In the genomic region with DNA sequence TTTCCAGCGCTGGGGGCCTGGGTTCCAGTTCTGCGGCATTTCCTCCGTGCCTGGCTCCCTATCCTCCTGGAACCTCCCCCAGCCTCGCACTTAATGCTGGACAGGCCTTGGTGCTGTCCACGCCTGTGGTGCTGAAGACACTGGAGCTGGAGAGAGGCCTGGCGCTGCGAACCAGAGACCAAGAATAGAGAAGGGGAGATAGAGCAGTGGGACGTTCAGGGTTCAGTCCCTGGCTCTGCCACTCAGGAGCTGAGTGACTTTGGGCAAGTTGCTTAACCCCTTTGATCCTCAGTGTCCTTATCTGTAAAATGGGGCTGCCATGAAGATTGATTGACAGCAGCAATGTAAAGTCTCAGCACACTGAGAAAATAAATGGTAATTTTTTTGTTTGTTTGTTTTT, we compare ENCODE assay signal across 10 cellular contexts. TPM values are rescaled to one million over a fixed set of nuclear protein-coding genes. Genes with fewer than 3 reads are reported as not detected.
DNase-seq lines count a peak whose midpoint lies in the region; ATAC-seq and TF ChIP-seq lines count a peak whose summit lies in the region.
"Had no signal": no experiment of that assay in that cellular context is flagged by ENCODE, and none has a peak within 500 bp of the region (broad histone marks: within the 10 kb centered on the region; RNA-seq: fewer than 3 reads in every experiment).

No MANE protein-coding gene starts in this region.

- no peaks in the 10 kb centered on the region for H3K9me2 ChIP-seq in GM23338 (ENCODE audit: insufficient read depth)

- H3K27ac Mint-ChIP-seq in GM23338 = no peak overlapping the region
- no peak overlapping the region for H3K27ac Mint-ChIP-seq in nephron progenitor cell
- H3K27ac Mint-ChIP-seq: brain had no signal

- H3K4me1 ChIP-seq in GM23338 (ENCODE audit: insufficient read depth) = no peaks in the 10 kb centered on the region

- peaks cover 34% of the 10 kb centered on the region for H4K20me1 ChIP-seq in GM23338 (replicated peaks; ENCODE audit: insufficient read depth)

- no peaks in the 10 kb centered on the region for H3K9me3 Mint-ChIP-seq in GM23338
- H3K9me3 Mint-ChIP-seq in nephron progenitor cell = no peaks in the 10 kb centered on the region

- ATAC-seq in GM23338 (peak; percentile 85), GM18870 (IDR thresholded peaks at IDR 0.05; ENCODE audit: unreplicated experiment) (no peak), GM19324 (IDR thresholded peaks at IDR 0.05; ENCODE audit: low FRiP score, unreplicated experiment) (no peak)

- peaks cover 3% of the 10 kb centered on the region; the same call in 1 of the 2 replicates for H3K36me3 ChIP-seq in GM23338 (ENCODE audit: insufficient read depth)

- H3K27me3 Mint-ChIP-seq in GM23338 (ENCODE audit: insufficient read depth, low read depth, poor library complexity) (peaks cover 6% of the 10 kb centered on the region), nephron progenitor cell (ENCODE audit: low read depth, poor library complexity) (no peaks in the 10 kb centered on the region)
- H3K27me3 Mint-ChIP-seq: brain had no signal

- H3K27ac ChIP-seq in GM23338 (ENCODE audit: low read depth) = no peak overlapping the region

- DNase-seq in GM23338 (ENCODE audit: low spot score) (peak; percentile 76), MV-4-11 (lab: John Stamatoyannopoulos, UW) (peak; percentile 6), dermis microvascular lymphatic vessel endothelial cell (ENCODE audit: low read depth in 2 of 2) (peak; percentile 9 to 48), nephron progenitor cell (peak; percentile 78), HCEC 1CT (no peak)
- DNase-seq: activated CD4-positive, CD25-positive, alpha-beta regulatory T cell; NCI-H774 had no signal

- no peaks in the 10 kb centered on the region for H3K27me3 ChIP-seq in GM23338 (ENCODE audit: insufficient read depth)

- H3K4me3 Mint-ChIP-seq in GM23338 (no peak overlapping the region), nephron progenitor cell (no peak overlapping the region)
- H3K4me3 Mint-ChIP-seq: brain had no signal

- no peak overlapping the region for H2AFZ ChIP-seq in GM23338

- TF ChIP-seq CTCF in GM23338 (conservative IDR thresholded peaks at IDR 0.05; ENCODE audit: low read depth in 2 of 2) (no peak), nephron progenitor cell (IDR thresholded peaks at IDR 0.05) (no peak)

- peaks cover 4% of the 10 kb centered on the region for H3K4me1 Mint-ChIP-seq in GM23338
- H3K4me1 Mint-ChIP-seq in nephron progenitor cell = no peaks in the 10 kb centered on the region

- H3K4me3 ChIP-seq in GM23338 = no peak overlapping the region

- no peak overlapping the region for H3K4me2 ChIP-seq in GM23338

- peaks cover 71% of the 10 kb centered on the region for H3K79me2 ChIP-seq in GM23338 (replicated peaks; ENCODE audit: insufficient read depth)

- H3F3A ChIP-seq in GM23338 (replicated peaks; ENCODE audit: low read depth) = no peaks in the 10 kb centered on the region

- H3K36me3 Mint-ChIP-seq in GM23338 (ENCODE audit: low read depth) = peaks cover 58% of the 10 kb centered on the region
- H3K36me3 Mint-ChIP-seq in nephron progenitor cell (ENCODE audit: low read depth) = peaks cover 55% of the 10 kb centered on the region

TF ChIP-seq in GM23338, 12 proteins besides CTCF, POLR2A, EP300 and RAD21:
- TF ChIP-seq CREB1 (CRISPR knock-in tag; IDR thresholded peaks at IDR 0.05; ENCODE audit: low read depth) = no peak
- TF ChIP-seq, protein P1, sequence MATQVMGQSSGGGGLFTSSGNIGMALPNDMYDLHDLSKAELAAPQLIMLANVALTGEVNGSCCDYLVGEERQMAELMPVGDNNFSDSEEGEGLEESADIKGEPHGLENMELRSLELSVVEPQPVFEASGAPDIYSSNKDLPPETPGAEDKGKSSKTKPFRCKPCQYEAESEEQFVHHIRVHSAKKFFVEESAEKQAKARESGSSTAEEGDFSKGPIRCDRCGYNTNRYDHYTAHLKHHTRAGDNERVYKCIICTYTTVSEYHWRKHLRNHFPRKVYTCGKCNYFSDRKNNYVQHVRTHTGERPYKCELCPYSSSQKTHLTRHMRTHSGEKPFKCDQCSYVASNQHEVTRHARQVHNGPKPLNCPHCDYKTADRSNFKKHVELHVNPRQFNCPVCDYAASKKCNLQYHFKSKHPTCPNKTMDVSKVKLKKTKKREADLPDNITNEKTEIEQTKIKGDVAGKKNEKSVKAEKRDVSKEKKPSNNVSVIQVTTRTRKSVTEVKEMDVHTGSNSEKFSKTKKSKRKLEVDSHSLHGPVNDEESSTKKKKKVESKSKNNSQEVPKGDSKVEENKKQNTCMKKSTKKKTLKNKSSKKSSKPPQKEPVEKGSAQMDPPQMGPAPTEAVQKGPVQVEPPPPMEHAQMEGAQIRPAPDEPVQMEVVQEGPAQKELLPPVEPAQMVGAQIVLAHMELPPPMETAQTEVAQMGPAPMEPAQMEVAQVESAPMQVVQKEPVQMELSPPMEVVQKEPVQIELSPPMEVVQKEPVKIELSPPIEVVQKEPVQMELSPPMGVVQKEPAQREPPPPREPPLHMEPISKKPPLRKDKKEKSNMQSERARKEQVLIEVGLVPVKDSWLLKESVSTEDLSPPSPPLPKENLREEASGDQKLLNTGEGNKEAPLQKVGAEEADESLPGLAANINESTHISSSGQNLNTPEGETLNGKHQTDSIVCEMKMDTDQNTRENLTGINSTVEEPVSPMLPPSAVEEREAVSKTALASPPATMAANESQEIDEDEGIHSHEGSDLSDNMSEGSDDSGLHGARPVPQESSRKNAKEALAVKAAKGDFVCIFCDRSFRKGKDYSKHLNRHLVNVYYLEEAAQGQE (IDR thresholded peaks at IDR 0.05; ENCODE audit: unreplicated experiment) = peak; percentile 95

RNA-seq across cellular contexts. Expression of a gene that starts 11.9 kb away (rescaled TPM):
- 59.8 and 68.1 TPM in 2 replicates for total RNA-seq in GM23338 (2014; rRNA removed; shearing (Covaris generic))
- 23.9 and 25.5 TPM in 2 replicates for polyA plus RNA-seq in GM23338 (2016; fragmentation: Nextera tagmentation; extraction: Ambion mirVana)
- under 0.01 and 0.13 TPM in 2 replicates for total RNA-seq in dermis microvascular lymphatic vessel endothelial cell

RNA-seq across cellular contexts. Expression of a gene that starts 59.1 kb away (rescaled TPM):
- 1.5 TPM in 1 of 2 replicates, not detected in the other for total RNA-seq in GM23338 (2014; rRNA removed; shearing (Covaris generic))
- polyA plus RNA-seq in GM23338 (2016; fragmentation: Nextera tagmentation; extraction: Ambion mirVana) = 1.8 and 3.0 TPM in 2 replicates
- not detected in 2 replicates for total RNA-seq in dermis microvascular lymphatic vessel endothelial cell

Comparison
In these comparisons a context has a peak if more than half of its experiments do, and no peak if none do; other contexts are left out.
1. RNA of a gene that starts 11.9 kb away (total RNA-seq): 59.8 to 68.1 TPM in GM23338; under 0.01 to 0.13 TPM in dermis microvascular lymphatic vessel endothelial cell; every median in the first group is over 10 times any median in the second.